In the genomic region with DNA sequence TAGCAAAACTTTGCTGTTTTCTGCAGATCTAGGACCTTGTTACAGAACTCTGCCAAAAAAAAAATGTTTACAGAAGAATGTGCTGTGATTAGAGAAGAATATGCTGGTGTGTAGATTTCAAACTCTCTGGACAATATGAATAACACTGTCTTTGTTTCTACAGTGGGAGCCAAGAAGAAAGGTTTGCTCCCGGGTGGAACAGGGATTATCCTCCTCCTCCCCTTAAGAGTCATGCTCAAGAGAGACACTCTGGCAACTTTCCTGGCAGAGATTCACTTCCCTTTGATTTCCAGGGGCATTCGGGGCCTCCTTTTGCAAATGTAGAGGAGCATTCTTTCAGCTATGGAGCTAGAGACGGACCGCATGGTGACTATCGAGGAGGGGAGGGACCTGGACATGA, we compare ENCODE assay signal across 1 cellular context.
TF ChIP-seq lines count a peak whose summit lies in the region.

No MANE protein-coding gene starts in this region.

TF ChIP-seq in IMR-90, 13 proteins besides CTCF, POLR2A, EP300 and RAD21 (continued from another document):
- no peak for TF ChIP-seq NFE2L2 (IDR thresholded peaks at IDR 0.05; ENCODE audit: low read depth, low read length)
- no peak for TF ChIP-seq MAFK (IDR thresholded peaks at IDR 0.05; ENCODE audit: low read depth, low read length)
- TF ChIP-seq RFX5 (IDR thresholded peaks at IDR 0.05; ENCODE audit: low read depth, low read length) = no peak
- no peak for TF ChIP-seq MAZ (IDR thresholded peaks at IDR 0.05; ENCODE audit: borderline replicate concordance, low read depth, low read length)
- TF ChIP-seq CHD1 (IDR thresholded peaks at IDR 0.05; ENCODE audit: low read depth, low read length) = no peak
- no peak for TF ChIP-seq USF2 (IDR thresholded peaks at IDR 0.05; ENCODE audit: low read depth, low read length)
- TF ChIP-seq CEBPB (IDR thresholded peaks at IDR 0.05; ENCODE audit: low read depth, low read length) = no peak
- no peak for TF ChIP-seq ELK1 (IDR thresholded peaks at IDR 0.05; ENCODE audit: borderline replicate concordance, low read depth, low read length)
- TF ChIP-seq FOS (IDR thresholded peaks at IDR 0.05; ENCODE audit: low read depth, low read length) = no peak
- TF ChIP-seq BHLHE40 (IDR thresholded peaks at IDR 0.05; ENCODE audit: low read depth, low read length) = no peak
- no peak for TF ChIP-seq MXI1 (IDR thresholded peaks at IDR 0.05; ENCODE audit: borderline replicate concordance, low read depth, low read length)
